Comparison of ENCODE assay signal across 1 cellular context in the genomic region with DNA sequence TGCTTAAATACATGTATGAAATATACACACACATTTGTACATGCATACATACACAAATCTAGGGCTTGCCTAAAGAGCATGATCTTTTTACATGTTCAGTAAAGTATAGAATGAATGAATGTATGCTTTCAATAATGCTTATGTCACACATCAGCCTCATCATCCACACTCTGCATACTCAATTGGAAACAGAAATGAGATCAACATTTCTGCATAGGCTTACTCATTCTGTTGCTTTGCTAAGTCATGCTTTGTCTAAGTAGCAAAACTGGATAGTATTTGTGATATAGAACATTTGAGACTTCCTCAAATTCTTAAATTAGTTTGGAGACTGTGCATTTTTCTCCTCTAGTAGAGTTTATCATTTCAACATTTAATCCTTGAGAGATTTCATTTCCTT.
A peak's percentile ranks its signal among the peaks of the same experiment; 100 is the strongest.
TF ChIP-seq lines count a peak whose summit lies in the region.

No MANE protein-coding gene starts in this region.

TF ChIP-seq in K562, 482 proteins besides CTCF, POLR2A, EP300 and RAD21 (continued from another document):
- TF ChIP-seq HEY1 (CRISPR knock-in tag; IDR thresholded peaks at IDR 0.05; ENCODE audit: borderline replicate concordance) (no peak), JUND (IDR thresholded peaks at IDR 0.05; ENCODE audit: borderline replicate concordance, low read depth, low read length) (no peak), JUND (tag; IDR thresholded peaks at IDR 0.05; ENCODE audit: borderline replicate concordance, low read depth, low read length) (0 out of 3 replicates have a peak, but pooled peaks have one; percentile 56), SLC30A9 (CRISPR knock-in tag; IDR thresholded peaks at IDR 0.05) (no peak), STAT5B (CRISPR knock-in tag; IDR thresholded peaks at IDR 0.05) (no peak), ZNF124 (CRISPR knock-in tag; IDR thresholded peaks at IDR 0.05) (no peak), PCBP2 (IDR thresholded peaks at IDR 0.05; ENCODE audit: low read depth, low read length, poor library complexity, severe bottlenecking) (no peak), BCL6 (CRISPR knock-in tag; IDR thresholded peaks at IDR 0.05) (no peak), DIDO1 (tag; IDR thresholded peaks at IDR 0.05; ENCODE audit: low read depth) (no peak), MAFG (tag; conservative IDR thresholded peaks at IDR 0.05) (peak; percentile 70), TEAD1 (CRISPR knock-in tag; IDR thresholded peaks at IDR 0.05) (no peak), ZFP30 (CRISPR knock-in tag; IDR thresholded peaks at IDR 0.05; ENCODE audit: borderline replicate concordance) (no peak), COPS2 (conservative IDR thresholded peaks at IDR 0.05) (no peak), ZBTB1 (CRISPR knock-in tag; IDR thresholded peaks at IDR 0.05; ENCODE audit: borderline replicate concordance, low read depth) (no peak), POLR2AphosphoS2 (IDR thresholded peaks at IDR 0.05; ENCODE audit: low read length) (no peak), MAFF (IDR thresholded peaks at IDR 0.05; ENCODE audit: low read length) (peak; percentile 33; the same call in 1 of the 2 replicates), C11orf30 (IDR thresholded peaks at IDR 0.05; ENCODE audit: low read depth) (peak; percentile 59; the same call in 1 of the 2 replicates)
- TF ChIP-seq, protein P1, sequence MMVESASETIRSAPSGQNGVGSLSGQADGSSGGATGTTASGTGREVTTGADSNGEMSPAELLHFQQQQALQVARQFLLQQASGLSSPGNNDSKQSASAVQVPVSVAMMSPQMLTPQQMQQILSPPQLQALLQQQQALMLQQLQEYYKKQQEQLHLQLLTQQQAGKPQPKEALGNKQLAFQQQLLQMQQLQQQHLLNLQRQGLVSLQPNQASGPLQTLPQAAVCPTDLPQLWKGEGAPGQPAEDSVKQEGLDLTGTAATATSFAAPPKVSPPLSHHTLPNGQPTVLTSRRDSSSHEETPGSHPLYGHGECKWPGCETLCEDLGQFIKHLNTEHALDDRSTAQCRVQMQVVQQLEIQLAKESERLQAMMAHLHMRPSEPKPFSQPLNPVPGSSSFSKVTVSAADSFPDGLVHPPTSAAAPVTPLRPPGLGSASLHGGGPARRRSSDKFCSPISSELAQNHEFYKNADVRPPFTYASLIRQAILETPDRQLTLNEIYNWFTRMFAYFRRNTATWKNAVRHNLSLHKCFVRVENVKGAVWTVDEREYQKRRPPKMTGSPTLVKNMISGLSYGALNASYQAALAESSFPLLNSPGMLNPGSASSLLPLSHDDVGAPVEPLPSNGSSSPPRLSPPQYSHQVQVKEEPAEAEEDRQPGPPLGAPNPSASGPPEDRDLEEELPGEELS (CRISPR knock-in tag; IDR thresholded peaks at IDR 0.05; ENCODE audit: borderline replicate concordance), result no peak
- TF ChIP-seq, protein P2, sequence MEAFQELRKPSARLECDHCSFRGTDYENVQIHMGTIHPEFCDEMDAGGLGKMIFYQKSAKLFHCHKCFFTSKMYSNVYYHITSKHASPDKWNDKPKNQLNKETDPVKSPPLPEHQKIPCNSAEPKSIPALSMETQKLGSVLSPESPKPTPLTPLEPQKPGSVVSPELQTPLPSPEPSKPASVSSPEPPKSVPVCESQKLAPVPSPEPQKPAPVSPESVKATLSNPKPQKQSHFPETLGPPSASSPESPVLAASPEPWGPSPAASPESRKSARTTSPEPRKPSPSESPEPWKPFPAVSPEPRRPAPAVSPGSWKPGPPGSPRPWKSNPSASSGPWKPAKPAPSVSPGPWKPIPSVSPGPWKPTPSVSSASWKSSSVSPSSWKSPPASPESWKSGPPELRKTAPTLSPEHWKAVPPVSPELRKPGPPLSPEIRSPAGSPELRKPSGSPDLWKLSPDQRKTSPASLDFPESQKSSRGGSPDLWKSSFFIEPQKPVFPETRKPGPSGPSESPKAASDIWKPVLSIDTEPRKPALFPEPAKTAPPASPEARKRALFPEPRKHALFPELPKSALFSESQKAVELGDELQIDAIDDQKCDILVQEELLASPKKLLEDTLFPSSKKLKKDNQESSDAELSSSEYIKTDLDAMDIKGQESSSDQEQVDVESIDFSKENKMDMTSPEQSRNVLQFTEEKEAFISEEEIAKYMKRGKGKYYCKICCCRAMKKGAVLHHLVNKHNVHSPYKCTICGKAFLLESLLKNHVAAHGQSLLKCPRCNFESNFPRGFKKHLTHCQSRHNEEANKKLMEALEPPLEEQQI (IDR thresholded peaks at IDR 0.05), result no peak
